Comparison of ENCODE assay signal across 19 cellular contexts in genomic region chr5:138949988-138950387, GRCh38.
DNase-seq lines count a peak whose midpoint lies in the region; ATAC-seq and TF ChIP-seq lines count a peak whose summit lies in the region.
"Had no signal": no experiment of that assay in that cellular context is flagged by ENCODE, and none has a peak within 500 bp of the region (broad histone marks: within the 10 kb centered on the region; RNA-seq: fewer than 3 reads in every experiment).

No MANE protein-coding gene starts in this region.

- no peak for TF ChIP-seq CTCF in VCaP (conservative IDR thresholded peaks at IDR 0.05)
- TF ChIP-seq CTCF in spleen (IDR thresholded peaks at IDR 0.05 in 8 of 11, conservative IDR thresholded peaks at IDR 0.05 in 3 of 11), result no peak
- no peak for TF ChIP-seq CTCF in HFFc6 (IDR thresholded peaks at IDR 0.05)

- H3K4me3 Mint-ChIP-seq in HFFc6, result no peak overlapping the region
- H3K4me3 Mint-ChIP-seq: activated naive CD8-positive, alpha-beta T cell treated with anti-CD3 and anti-CD28 coated beads, Interleukin-2, amount 50 U/mL, for 24 hours; GM23338 had no signal

- peaks cover 13 to 31% (median 27%) of the 10 kb centered on the region in 6 donors for H3K4me1 ChIP-seq in spleen

- H3K9me3 Mint-ChIP-seq in HFFc6, result no peaks in the 10 kb centered on the region
- H3K9me3 Mint-ChIP-seq: activated naive CD8-positive, alpha-beta T cell treated with anti-CD3 and anti-CD28 coated beads, Interleukin-2, amount 50 U/mL, for 24 hours; GM23338 had no signal

- H3K36me3 ChIP-seq in H7 (replicated peaks; ENCODE audit: control insufficient read depth, insufficient read depth, low read length) (no peaks in the 10 kb centered on the region; the same call in 1 of the 2 replicates), spleen (peaks cover 0 to 63% (median 15%) of the 10 kb centered on the region in 6 donors)
- H3K36me3 ChIP-seq: cardiac muscle cell had no signal

- H3K27me3 Mint-ChIP-seq in HFFc6 (ENCODE audit: insufficient read depth), result peaks cover 3% of the 10 kb centered on the region
- H3K27me3 Mint-ChIP-seq: activated naive CD8-positive, alpha-beta T cell treated with anti-CD3 and anti-CD28 coated beads, Interleukin-2, amount 50 U/mL, for 24 hours had no signal

- H3K4me1 Mint-ChIP-seq in HFFc6 (ENCODE audit: low read depth), result 0 out of 2 replicates have a peak, but pooled peaks cover 5% of the 10 kb centered on the region

- H3K27me3 ChIP-seq in H7 (ENCODE audit: control insufficient read depth, insufficient read depth, low read length) (no peaks in the 10 kb centered on the region), layer of hippocampus (ENCODE audit: control insufficient read depth, insufficient read depth, low read length) (no peaks in the 10 kb centered on the region), spleen (replicated peaks in 1 of 7) (no peaks in the 10 kb centered on the region)
- H3K27me3 ChIP-seq: cardiac muscle cell, left lung had no signal

- WGBS in spleen, 5 donors, result 90 to 97% (median 94%) methylated on average over 2 to 3 of the region's 3 CpGs

- intact Hi-C loops in spleen (cut with DNase I; ENCODE audit: low total_unique reads), result no loop called here

- no peak for ATAC-seq in GM19397 (IDR thresholded peaks at IDR 0.05; ENCODE audit: unreplicated experiment)
- ATAC-seq: activated CD4-positive, CD25-positive, alpha-beta regulatory T cell treated with anti-CD3 and anti-CD28 coated beads, Interleukin-2, amount 50 U/mL, for 24 hours; activated naive CD8-positive, alpha-beta T cell treated with anti-CD3 and anti-CD28 coated beads, Interleukin-2, amount 50 U/mL, for 24 hours; GM23338; sciatic nerve; stimulated activated naive CD8-positive, alpha-beta T cell treated with anti-CD3 and anti-CD28 coated beads, Interleukin-15, Interleukin-2, amounts not matched to agents 100 U/mL and 50 U/mL, for 24 hours had no signal

- DNase-seq in H7 (peak; percentile 47), spleen (peak; percentile 62), SW480 (ENCODE audit: low spot score) (no peak), HFFc6 (no peak)
- DNase-seq in activated CD4-positive, alpha-beta T cell treated with anti-CD3 and anti-CD28 coated beads, Interleukin-2, amount 50 U/mL, for 48 hours, result no peak
- DNase-seq: activated naive CD8-positive, alpha-beta T cell treated with anti-CD3 and anti-CD28 coated beads, Interleukin-2, amount 50 U/mL, for 24 hours; EL; erythroblast; NCI-H2171 treated with DMSO at 0.1 percent for 48 hours; stimulated activated CD4-positive, alpha-beta T cell treated with anti-CD3 and anti-CD28 coated beads, Interleukin-2, amount 100 ng/mL, for 24 hours; stimulated activated naive CD8-positive, alpha-beta T cell treated with anti-CD3 and anti-CD28 coated beads, Interleukin-15, Interleukin-2, amounts not matched to agents 100 U/mL and 50 U/mL, for 24 hours had no signal

- no peak overlapping the region for H3K27ac Mint-ChIP-seq in HFFc6
- H3K27ac Mint-ChIP-seq: activated naive CD8-positive, alpha-beta T cell treated with anti-CD3 and anti-CD28 coated beads, Interleukin-2, amount 50 U/mL, for 24 hours; GM23338 had no signal

- H3K27ac ChIP-seq in VCaP, result peak overlapping the region; percentile 76
- peak overlapping the region; percentile 46 for H3K27ac ChIP-seq in layer of hippocampus (ENCODE audit: low read depth, low read length)
- no peak overlapping the region for H3K27ac ChIP-seq in spleen
- H3K27ac ChIP-seq: cardiac muscle cell, left lung had no signal

- TF ChIP-seq POLR2A in spleen (IDR thresholded peaks at IDR 0.05), result no peak

- H3K9me3 ChIP-seq in spleen, result no peaks in the 10 kb centered on the region
- H3K9me3 ChIP-seq: left lung had no signal

- no peak overlapping the region for H3K4me3 ChIP-seq in H7 (ENCODE audit: insufficient read depth, low read depth, low read length)
- H3K4me3 ChIP-seq in spleen, result no peak overlapping the region
- H3K4me3 ChIP-seq: cardiac muscle cell, GM23338, left lung had no signal

- H3K36me3 Mint-ChIP-seq in HFFc6 (ENCODE audit: low read depth), result no peaks in the 10 kb centered on the region

Comparison
In these comparisons a context has a peak if more than half of its experiments do, and no peak if none do; other contexts are left out.
1. DNase-seq: peak in H7 (single experiment) and spleen (single experiment); none in activated CD4-positive, alpha-beta T cell treated with anti-CD3 and anti-CD28 coated beads, Interleukin-2, amount 50 U/mL, for 48 hours (0 of 2), SW480 (single experiment) and HFFc6 (single experiment).
2. H3K27ac ChIP-seq: peak in VCaP (single experiment) and layer of hippocampus (single experiment); none in spleen (0 of 8).